ENCODE assay signal across 2 cellular contexts in the genomic region with DNA sequence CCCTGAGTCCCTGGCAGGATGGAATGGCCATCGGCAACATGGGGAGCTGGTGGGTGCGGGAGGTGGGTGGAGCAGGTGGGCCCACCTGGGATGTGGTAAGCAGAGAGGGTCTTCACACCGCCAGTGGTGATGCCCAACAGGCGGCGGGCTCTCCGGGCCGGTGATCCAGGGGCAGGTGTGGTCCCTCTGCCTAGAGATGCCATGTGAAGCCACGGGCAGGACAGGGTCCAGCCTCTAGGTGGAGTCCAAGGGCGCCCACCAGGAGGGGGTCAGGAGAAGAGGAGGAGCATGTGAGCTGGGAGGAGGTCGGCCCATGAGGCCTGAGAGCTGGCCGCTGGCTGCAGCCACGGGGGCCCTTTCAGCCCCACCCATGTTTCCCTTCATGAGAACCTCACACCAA.
TF ChIP-seq lines count a peak whose summit lies in the region.

No MANE protein-coding gene starts in this region.

TF ChIP-seq in A549, 52 proteins besides CTCF, POLR2A, EP300 and RAD21:
- TF ChIP-seq, protein P1, sequence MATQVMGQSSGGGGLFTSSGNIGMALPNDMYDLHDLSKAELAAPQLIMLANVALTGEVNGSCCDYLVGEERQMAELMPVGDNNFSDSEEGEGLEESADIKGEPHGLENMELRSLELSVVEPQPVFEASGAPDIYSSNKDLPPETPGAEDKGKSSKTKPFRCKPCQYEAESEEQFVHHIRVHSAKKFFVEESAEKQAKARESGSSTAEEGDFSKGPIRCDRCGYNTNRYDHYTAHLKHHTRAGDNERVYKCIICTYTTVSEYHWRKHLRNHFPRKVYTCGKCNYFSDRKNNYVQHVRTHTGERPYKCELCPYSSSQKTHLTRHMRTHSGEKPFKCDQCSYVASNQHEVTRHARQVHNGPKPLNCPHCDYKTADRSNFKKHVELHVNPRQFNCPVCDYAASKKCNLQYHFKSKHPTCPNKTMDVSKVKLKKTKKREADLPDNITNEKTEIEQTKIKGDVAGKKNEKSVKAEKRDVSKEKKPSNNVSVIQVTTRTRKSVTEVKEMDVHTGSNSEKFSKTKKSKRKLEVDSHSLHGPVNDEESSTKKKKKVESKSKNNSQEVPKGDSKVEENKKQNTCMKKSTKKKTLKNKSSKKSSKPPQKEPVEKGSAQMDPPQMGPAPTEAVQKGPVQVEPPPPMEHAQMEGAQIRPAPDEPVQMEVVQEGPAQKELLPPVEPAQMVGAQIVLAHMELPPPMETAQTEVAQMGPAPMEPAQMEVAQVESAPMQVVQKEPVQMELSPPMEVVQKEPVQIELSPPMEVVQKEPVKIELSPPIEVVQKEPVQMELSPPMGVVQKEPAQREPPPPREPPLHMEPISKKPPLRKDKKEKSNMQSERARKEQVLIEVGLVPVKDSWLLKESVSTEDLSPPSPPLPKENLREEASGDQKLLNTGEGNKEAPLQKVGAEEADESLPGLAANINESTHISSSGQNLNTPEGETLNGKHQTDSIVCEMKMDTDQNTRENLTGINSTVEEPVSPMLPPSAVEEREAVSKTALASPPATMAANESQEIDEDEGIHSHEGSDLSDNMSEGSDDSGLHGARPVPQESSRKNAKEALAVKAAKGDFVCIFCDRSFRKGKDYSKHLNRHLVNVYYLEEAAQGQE (IDR thresholded peaks at IDR 0.05), result no peak

TF ChIP-seq in H1, 55 proteins besides CTCF, POLR2A, EP300 and RAD21:
- TF ChIP-seq CTBP2 (IDR thresholded peaks at IDR 0.05; ENCODE audit: borderline replicate concordance, insufficient read depth, insufficient read length, low read length), result no peak
- TF ChIP-seq TBP (IDR thresholded peaks at IDR 0.05; ENCODE audit: low read depth, low read length), result no peak
- TF ChIP-seq CHD2 (IDR thresholded peaks at IDR 0.05; ENCODE audit: low read length), result no peak
- TF ChIP-seq HDAC6 (IDR thresholded peaks at IDR 0.05; ENCODE audit: low read depth, low read length), result no peak
- TF ChIP-seq CHD1 (IDR thresholded peaks at IDR 0.05; ENCODE audit: low read depth, low read length), result no peak
- TF ChIP-seq, protein P2, sequence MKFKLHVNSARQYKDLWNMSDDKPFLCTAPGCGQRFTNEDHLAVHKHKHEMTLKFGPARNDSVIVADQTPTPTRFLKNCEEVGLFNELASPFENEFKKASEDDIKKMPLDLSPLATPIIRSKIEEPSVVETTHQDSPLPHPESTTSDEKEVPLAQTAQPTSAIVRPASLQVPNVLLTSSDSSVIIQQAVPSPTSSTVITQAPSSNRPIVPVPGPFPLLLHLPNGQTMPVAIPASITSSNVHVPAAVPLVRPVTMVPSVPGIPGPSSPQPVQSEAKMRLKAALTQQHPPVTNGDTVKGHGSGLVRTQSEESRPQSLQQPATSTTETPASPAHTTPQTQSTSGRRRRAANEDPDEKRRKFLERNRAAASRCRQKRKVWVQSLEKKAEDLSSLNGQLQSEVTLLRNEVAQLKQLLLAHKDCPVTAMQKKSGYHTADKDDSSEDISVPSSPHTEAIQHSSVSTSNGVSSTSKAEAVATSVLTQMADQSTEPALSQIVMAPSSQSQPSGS (IDR thresholded peaks at IDR 0.05; ENCODE audit: low read length), result no peak
- no peak for TF ChIP-seq JUND (IDR thresholded peaks at IDR 0.05; ENCODE audit: low read length)
- no peak for TF ChIP-seq TAF7 (optimal IDR thresholded peaks at IDR 0.05; ENCODE audit: borderline replicate concordance, low read depth, low read length)
- TF ChIP-seq SIRT6 (IDR thresholded peaks at IDR 0.05; ENCODE audit: low read length), result no peak
- TF ChIP-seq, protein P3, sequence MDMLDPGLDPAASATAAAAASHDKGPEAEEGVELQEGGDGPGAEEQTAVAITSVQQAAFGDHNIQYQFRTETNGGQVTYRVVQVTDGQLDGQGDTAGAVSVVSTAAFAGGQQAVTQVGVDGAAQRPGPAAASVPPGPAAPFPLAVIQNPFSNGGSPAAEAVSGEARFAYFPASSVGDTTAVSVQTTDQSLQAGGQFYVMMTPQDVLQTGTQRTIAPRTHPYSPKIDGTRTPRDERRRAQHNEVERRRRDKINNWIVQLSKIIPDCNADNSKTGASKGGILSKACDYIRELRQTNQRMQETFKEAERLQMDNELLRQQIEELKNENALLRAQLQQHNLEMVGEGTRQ (IDR thresholded peaks at IDR 0.05; ENCODE audit: low read length), result no peak
- no peak for TF ChIP-seq TAF1 (IDR thresholded peaks at IDR 0.05; ENCODE audit: low read depth, low read length)
- no peak for TF ChIP-seq PHF8 (conservative IDR thresholded peaks at IDR 0.05; ENCODE audit: low read depth, low read length)
- no peak for TF ChIP-seq FOSL1 (IDR thresholded peaks at IDR 0.05; ENCODE audit: insufficient read depth, low read depth, low read length)
- TF ChIP-seq SP4 (IDR thresholded peaks at IDR 0.05; ENCODE audit: low read length), result no peak
